10 cellular contexts compared by ENCODE assay signal in genomic region chr7:37408885-37409248, GRCh38. TPM values are rescaled to one million over a fixed set of nuclear protein-coding genes. Genes with fewer than 3 reads are reported as not detected.
A peak's percentile ranks its signal among the peaks of the same experiment; 100 is the strongest.
DNase-seq lines count a peak whose midpoint lies in the region; ATAC-seq and TF ChIP-seq lines count a peak whose summit lies in the region.
"Had no signal": no experiment of that assay in that cellular context is flagged by ENCODE, and none has a peak within 500 bp of the region (broad histone marks: within the 10 kb centered on the region; RNA-seq: fewer than 3 reads in every experiment).

No MANE protein-coding gene starts in this region.

- in situ Hi-C loops in ACHN (cut with HindIII; ENCODE audit: low pct_ligation_motif_present, low pct_unique_long_range_greater_than_20kb, low sequenced_read_pairs), result no loop called here

- peak overlapping the region; percentile 94 for H3K27ac Mint-ChIP-seq in activated T-cell treated with anti-CD3 and anti-CD28 coated beads, Interleukin-2, amount 50 U/mL, for 24 hours
- peak overlapping the region; percentile 100 for H3K27ac Mint-ChIP-seq in activated naive CD4-positive, alpha-beta T cell treated with anti-CD3 and anti-CD28 coated beads, Interleukin-2, amount 50 U/mL, for 24 hours
- no peak overlapping the region for H3K27ac Mint-ChIP-seq in MCF 10A (ENCODE audit: low read depth, unreplicated experiment)

- peak overlapping the region; percentile 73 for H3K4me3 Mint-ChIP-seq in activated T-cell treated with anti-CD3 and anti-CD28 coated beads, Interleukin-2, amount 50 U/mL, for 24 hours
- peak overlapping the region; percentile 94 for H3K4me3 Mint-ChIP-seq in activated naive CD4-positive, alpha-beta T cell treated with anti-CD3 and anti-CD28 coated beads, Interleukin-2, amount 50 U/mL, for 24 hours
- no peak overlapping the region for H3K4me3 Mint-ChIP-seq in MCF 10A (ENCODE audit: unreplicated experiment)

- peaks cover 31% of the 10 kb centered on the region for H3K36me3 Mint-ChIP-seq in activated T-cell treated with anti-CD3 and anti-CD28 coated beads, Interleukin-2, amount 50 U/mL, for 24 hours (ENCODE audit: low read depth)
- H3K36me3 Mint-ChIP-seq in activated naive CD4-positive, alpha-beta T cell treated with anti-CD3 and anti-CD28 coated beads, Interleukin-2, amount 50 U/mL, for 24 hours, result peaks cover 18% of the 10 kb centered on the region
- H3K36me3 Mint-ChIP-seq in MCF 10A (ENCODE audit: insufficient read depth, unreplicated experiment), result no peaks in the 10 kb centered on the region

- peaks cover 90% of the 10 kb centered on the region for H3K4me1 Mint-ChIP-seq in activated T-cell treated with anti-CD3 and anti-CD28 coated beads, Interleukin-2, amount 50 U/mL, for 24 hours (ENCODE audit: low read depth)
- H3K4me1 Mint-ChIP-seq in activated naive CD4-positive, alpha-beta T cell treated with anti-CD3 and anti-CD28 coated beads, Interleukin-2, amount 50 U/mL, for 24 hours, result peaks cover 88% of the 10 kb centered on the region
- no peaks in the 10 kb centered on the region for H3K4me1 Mint-ChIP-seq in MCF 10A (ENCODE audit: insufficient read depth, unreplicated experiment)

- intact Hi-C loops in MCF 10A (cut with micrococcal nuclease), result no loop called here

- CTCF ChIA-PET in MCF 10A (lab: Yijun Ruan, JAX), result interaction anchor here (0.9 kb wide), 1 partner anchor 86 kb away, joined by 6 read pairs; no protein-coding TSS in a partner anchor

- no peaks in the 10 kb centered on the region for H3K27me3 Mint-ChIP-seq in activated T-cell treated with anti-CD3 and anti-CD28 coated beads, Interleukin-2, amount 50 U/mL, for 24 hours
- no peaks in the 10 kb centered on the region for H3K27me3 Mint-ChIP-seq in activated naive CD4-positive, alpha-beta T cell treated with anti-CD3 and anti-CD28 coated beads, Interleukin-2, amount 50 U/mL, for 24 hours
- no peaks in the 10 kb centered on the region for H3K27me3 Mint-ChIP-seq in MCF 10A (ENCODE audit: insufficient read depth, unreplicated experiment)

- BruUV-seq in MCF 10A (replicated peaks; lab: Mats Ljungman, UMichigan), result no TSS peak

- no peak for TF ChIP-seq CTCF in MCF 10A (IDR thresholded peaks at IDR 0.05; ENCODE audit: unreplicated experiment)

- no peak for DNase-seq in activated T-cell treated with anti-CD3 and anti-CD28 coated beads, Interleukin-2, amount 50 U/mL, for 24 hours
- DNase-seq in activated T-cell treated with anti-CD3 and anti-CD28 coated beads for 4 hours (no peak), MCF 10A (ENCODE audit: unreplicated experiment) (no peak), ACHN (no peak)
- peak; percentile 34 for DNase-seq in stimulated activated CD4-positive, alpha-beta T cell treated with anti-CD3 and anti-CD28 coated beads, Interleukin-4, amount 100 ng/mL, for 24 hours
- DNase-seq: islet precursor cell, NCI-H524 treated with DMSO at 0.1 percent for 48 hours had no signal

- ATAC-seq in HG03045 (IDR thresholded peaks at IDR 0.05; ENCODE audit: unreplicated experiment), result peak; percentile 45
- ATAC-seq in GM19023 (IDR thresholded peaks at IDR 0.05; ENCODE audit: unreplicated experiment), result no peak

- peaks cover 3% of the 10 kb centered on the region for H3K9me3 Mint-ChIP-seq in activated T-cell treated with anti-CD3 and anti-CD28 coated beads, Interleukin-2, amount 50 U/mL, for 24 hours
- peaks cover 5% of the 10 kb centered on the region for H3K9me3 Mint-ChIP-seq in activated naive CD4-positive, alpha-beta T cell treated with anti-CD3 and anti-CD28 coated beads, Interleukin-2, amount 50 U/mL, for 24 hours
- peaks cover 8% of the 10 kb centered on the region for H3K9me3 Mint-ChIP-seq in MCF 10A (ENCODE audit: unreplicated experiment)

- POLR2A ChIA-PET in MCF 10A (lab: Yijun Ruan, JAX), result no interaction called here

RNA-seq across cellular contexts. Expression of gene ELMO1, which starts 39.8 kb away (rescaled TPM):
- total RNA-seq in MCF 10A (2022), result 0.30 TPM in 1 of 2 replicates, not detected in the other
